ENCODE assay signal across 20 cellular contexts in the genomic region with DNA sequence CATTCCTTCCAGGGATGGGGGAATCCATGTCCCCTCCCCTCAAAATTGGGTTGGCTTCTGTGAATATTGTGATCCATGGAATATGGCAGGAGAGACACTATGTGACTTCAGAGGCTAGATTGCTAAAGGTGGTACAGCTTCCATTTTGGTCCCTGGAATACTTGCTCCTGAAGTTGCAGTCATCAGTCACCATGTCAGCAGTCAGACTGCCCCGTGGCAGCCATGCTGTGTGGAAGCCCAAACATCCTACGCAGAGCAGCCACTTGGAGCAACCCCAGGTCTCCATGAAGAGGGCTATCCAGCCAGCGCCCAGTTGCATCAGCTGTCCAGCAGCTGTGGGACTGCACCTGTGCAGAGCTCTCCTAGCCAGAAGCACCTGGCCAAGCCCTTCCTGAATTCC.
"Had no signal": no experiment of that assay in that cellular context is flagged by ENCODE, and none has a peak within 500 bp of the region (broad histone marks: within the 10 kb centered on the region; RNA-seq: fewer than 3 reads in every experiment).

No MANE protein-coding gene starts in this region.

- H3K36me3 ChIP-seq: left ventricle myocardium inferior, ovary, right atrium auricular region, thoracic aorta, uterus had no signal

- H3K4me3 ChIP-seq: hepatocyte, left ventricle myocardium inferior, lung, ovary, right atrium auricular region, skin epidermis, suprapubic skin, thoracic aorta, tibial artery, uterus had no signal

- H2AFZ ChIP-seq: hepatocyte had no signal

- ATAC-seq: naive thymus-derived CD4-positive, alpha-beta T cell; natural killer cell treated with Interleukin-12 subunit alpha and Interleukin-12 subunit beta and Interleukin-15 and Interleukin-18, amount 100 ng/mL, for 72 hours; sciatic nerve; stimulated activated naive B cell treated with anti-CD40 and anti-IgM and Interleukin-4, amounts not matched to agents 10 μg/mL and 1 μg/mL and 100 μg/mL, for 72 hours had no signal

- H3K4me2 ChIP-seq: hepatocyte had no signal

- H3K9me3 ChIP-seq: ovary, right atrium auricular region, suprapubic skin, thoracic aorta, tibial artery, uterus had no signal

- DNase-seq: islet precursor cell; left ventricle myocardium inferior; mesendoderm; naive thymus-derived CD4-positive, alpha-beta T cell; ovary; stimulated activated CD4-positive, alpha-beta T cell treated with anti-CD3 and anti-CD28 coated beads, Interleukin-12 subunit alpha, Interleukin-12 subunit beta, amount 100 ng/mL, for 4 hours; stimulated activated CD4-positive, alpha-beta T cell treated with anti-CD3 and anti-CD28 coated beads, Interleukin-15, amount 100 ng/mL, for 24 hours; stimulated activated CD4-positive, alpha-beta T cell treated with anti-CD3 and anti-CD28 coated beads, Interleukin-2, amount 100 ng/mL, for 24 hours; stimulated activated CD4-positive, alpha-beta T cell treated with anti-CD3 and anti-CD28 coated beads, Interleukin-4, amount 100 ng/mL, for 1 hour; stimulated activated naive B cell treated with anti-CD40 and anti-IgM and Interleukin-4, amounts not matched to agents 10 μg/mL and 1 μg/mL and 100 μg/mL, for 72 hours; tibial artery; uterus had no signal

- H3K79me2 ChIP-seq: hepatocyte had no signal

- H3K27ac ChIP-seq: hepatocyte, left ventricle myocardium inferior, ovary, right atrium auricular region, skin epidermis, suprapubic skin, thoracic aorta, tibial artery, uterus had no signal

- H3K27me3 ChIP-seq: hepatocyte, ovary, right atrium auricular region, suprapubic skin, tibial artery, uterus had no signal

- H3K4me1 ChIP-seq: left ventricle myocardium inferior, right atrium auricular region, suprapubic skin, tibial artery, uterus had no signal
